8 cellular contexts compared by ENCODE assay signal in genomic region chr3:143974181-143974876, GRCh38. TPM values are rescaled to one million over a fixed set of nuclear protein-coding genes. Genes with fewer than 3 reads are reported as not detected.
DNase-seq lines count a peak whose midpoint lies in the region; ATAC-seq and TF ChIP-seq lines count a peak whose summit lies in the region.

No MANE protein-coding gene starts in this region.

- H3K4me1 Mint-ChIP-seq in central memory CD8-positive, alpha-beta T cell, result peaks cover 43% of the 10 kb centered on the region
- peaks cover 34 to 67% (median 51%) of the 10 kb centered on the region in 3 donors for H3K4me1 Mint-ChIP-seq in naive B cell

- no peaks in the 10 kb centered on the region for H3K9me3 ChIP-seq in Karpas-422 (ENCODE audit: low read length)

- H3K27ac ChIP-seq in Karpas-422 (ENCODE audit: low read length), result no peak overlapping the region

- no peaks in the 10 kb centered on the region for H3K27me3 Mint-ChIP-seq in central memory CD8-positive, alpha-beta T cell
- H3K27me3 Mint-ChIP-seq in naive B cell, result no peaks in the 10 kb centered on the region

- no peaks in the 10 kb centered on the region for H3K9me2 ChIP-seq in Karpas-422 (replicated peaks; ENCODE audit: insufficient read depth, low read length)

- H3K4me3 Mint-ChIP-seq in central memory CD8-positive, alpha-beta T cell, result peak overlapping the region; percentile 90
- H3K4me3 Mint-ChIP-seq in naive B cell, result peak overlapping the region; percentile 84 to 99 (median 96)

- H3K4me1 ChIP-seq in Karpas-422 (ENCODE audit: low read length), result peaks cover 55% of the 10 kb centered on the region

- H3K27me3 ChIP-seq in Karpas-422 (ENCODE audit: low read length), result no peaks in the 10 kb centered on the region

- no peak for TF ChIP-seq CTCF in AG09309 (IDR thresholded peaks at IDR 0.05; ENCODE audit: control insufficient read depth, insufficient read depth, low read depth, low read length, missing control alignments)

- H3K9me3 Mint-ChIP-seq in central memory CD8-positive, alpha-beta T cell, result no peaks in the 10 kb centered on the region
- no peaks in the 10 kb centered on the region for H3K9me3 Mint-ChIP-seq in naive B cell

- H3K4me2 ChIP-seq in Karpas-422 (ENCODE audit: low read depth, low read length, poor library complexity, severe bottlenecking), result peak overlapping the region; percentile 92

- no peaks in the 10 kb centered on the region for H3K36me3 ChIP-seq in Karpas-422 (ENCODE audit: insufficient read depth, low read length)

- no peak overlapping the region for H2AFZ ChIP-seq in Karpas-422 (ENCODE audit: low read length)

- H3K79me2 ChIP-seq in Karpas-422 (ENCODE audit: low read length), result peaks cover 64% of the 10 kb centered on the region

- peak overlapping the region; percentile 87 for H3K9ac ChIP-seq in Karpas-422 (ENCODE audit: low read length)

- peaks cover 23% of the 10 kb centered on the region for H3K36me3 Mint-ChIP-seq in central memory CD8-positive, alpha-beta T cell (ENCODE audit: insufficient read depth)
- no peaks in the 10 kb centered on the region for H3K36me3 Mint-ChIP-seq in naive B cell

- intact Hi-C loops in sciatic nerve (cut with DNase I), result no loop called here

- DNase-seq in AG09309 (ENCODE audit: low read depth) (no peak), Karpas-422 (no peak), naive B cell (no peak), sciatic nerve (ENCODE audit: low spot score) (no peak), dermis blood vessel endothelial cell (no peak)
- no peak for DNase-seq in central memory CD8-positive, alpha-beta T cell (ENCODE audit: low spot score in 2 of 2)

- no peak for ATAC-seq in central memory CD8-positive, alpha-beta T cell (replicated peaks; ENCODE audit: extremely low read depth, poor library complexity, severe bottlenecking)
- ATAC-seq in naive B cell (ENCODE audit: low read depth in 2 of 2) (no peak), sciatic nerve (no peak), GM18519 (IDR thresholded peaks at IDR 0.05; ENCODE audit: low FRiP score, unreplicated experiment) (no peak), GM18868 (IDR thresholded peaks at IDR 0.05; ENCODE audit: unreplicated experiment) (no peak)

- H3K27ac Mint-ChIP-seq in central memory CD8-positive, alpha-beta T cell (ENCODE audit: low read depth), result no peak overlapping the region
- peak overlapping the region in 5 of 6 donors; percentile 39 to 98 (median 88) for H3K27ac Mint-ChIP-seq in naive B cell

- H3K4me3 ChIP-seq in AG09309 (ENCODE audit: control insufficient read depth, low read depth, low read length), result peak overlapping the region; percentile 88
- peak overlapping the region; percentile 95 for H3K4me3 ChIP-seq in Karpas-422 (ENCODE audit: low read length)

- H4K20me1 ChIP-seq in Karpas-422 (ENCODE audit: insufficient read depth, low read depth, low read length), result peaks cover 46% of the 10 kb centered on the region

RNA-seq across cellular contexts. Expression of gene DIPK2A, which starts 2.7 kb away (rescaled TPM):
- total RNA-seq in Karpas-422 (2014; rRNA removed; shearing (Covaris generic); ENCODE audit: low replicate concordance), result 41.9 and 51.6 TPM in 2 replicates
- 10 to 100 TPM; 16.5 to 34.8 (median 26.6) TPM for polyA plus RNA-seq in naive B cell (ENCODE audit: low read depth in 6 of 6)
- total RNA-seq in sciatic nerve (20.5 TPM), dermis blood vessel endothelial cell (14.1 and 41.5 TPM in 2 replicates)
